ENCODE assay signal across 17 cellular contexts in the genomic region with DNA sequence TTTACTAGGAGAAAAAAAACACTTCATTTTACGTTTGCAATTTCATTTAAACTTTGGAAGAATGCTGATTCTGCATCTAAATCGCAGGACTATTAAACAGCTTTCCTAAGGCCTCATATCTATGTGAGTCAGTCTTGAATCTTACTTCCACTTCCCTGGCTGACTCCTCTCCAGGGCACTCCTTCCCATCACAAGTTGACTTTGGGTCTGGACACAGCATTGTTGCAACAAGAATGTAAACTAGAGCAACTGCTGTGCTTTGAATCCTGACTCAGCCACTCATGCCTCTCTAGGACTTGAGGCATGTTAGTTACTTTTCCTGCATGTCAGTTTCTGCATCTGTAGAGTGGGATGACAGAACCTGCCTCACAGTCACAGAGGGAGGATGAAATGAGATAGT.
A peak's percentile ranks its signal among the peaks of the same experiment; 100 is the strongest.
DNase-seq lines count a peak whose midpoint lies in the region; ATAC-seq, FAIRE-seq and TF ChIP-seq lines count a peak whose summit lies in the region.
"Had no signal": no experiment of that assay in that cellular context is flagged by ENCODE, and none has a peak within 500 bp of the region (broad histone marks: within the 10 kb centered on the region; RNA-seq: fewer than 3 reads in every experiment).

No MANE protein-coding gene starts in this region.

- no peaks in the 10 kb centered on the region for H3K9me3 Mint-ChIP-seq in astrocyte (ENCODE audit: unreplicated experiment)
- no peaks in the 10 kb centered on the region for H3K9me3 Mint-ChIP-seq in natural killer cell treated with Interleukin-12 subunit alpha and Interleukin-12 subunit beta and Interleukin-15 and Interleukin-18, amount 100 ng/mL, for 72 hours
- no peaks in the 10 kb centered on the region for H3K9me3 Mint-ChIP-seq in activated CD8-positive, alpha-beta T cell treated with anti-CD3 and anti-CD28 coated beads, Interleukin-2, amount 10 ng/mL, durations not matched to agents 7 days and 5 days (ENCODE audit: insufficient read depth)
- H3K9me3 Mint-ChIP-seq: activated CD4-positive, alpha-beta T cell treated with anti-CD3 and anti-CD28 coated beads, Interleukin-2, amount 10 ng/mL, durations not matched to agents 7 days and 5 days had no signal

- H3K36me3 Mint-ChIP-seq in astrocyte (ENCODE audit: low read depth, unreplicated experiment): no peaks in the 10 kb centered on the region
- H3K36me3 Mint-ChIP-seq in natural killer cell treated with Interleukin-12 subunit alpha and Interleukin-12 subunit beta and Interleukin-15 and Interleukin-18, amount 100 ng/mL, for 72 hours: no peaks in the 10 kb centered on the region
- no peaks in the 10 kb centered on the region for H3K36me3 Mint-ChIP-seq in activated CD8-positive, alpha-beta T cell treated with anti-CD3 and anti-CD28 coated beads, Interleukin-2, amount 10 ng/mL, durations not matched to agents 7 days and 5 days (ENCODE audit: low read depth)
- H3K36me3 Mint-ChIP-seq: activated naive CD8-positive, alpha-beta T cell treated with anti-CD3 and anti-CD28 coated beads for 36 hours; naive thymus-derived CD4-positive, alpha-beta T cell had no signal

- peak overlapping the region; percentile 85 for H3K27ac Mint-ChIP-seq in astrocyte (ENCODE audit: unreplicated experiment)
- no peak overlapping the region for H3K27ac Mint-ChIP-seq in natural killer cell treated with Interleukin-12 subunit alpha and Interleukin-12 subunit beta and Interleukin-15 and Interleukin-18, amount 100 ng/mL, for 72 hours
- no peak overlapping the region for H3K27ac Mint-ChIP-seq in activated CD8-positive, alpha-beta T cell treated with anti-CD3 and anti-CD28 coated beads, Interleukin-2, amount 10 ng/mL, durations not matched to agents 7 days and 5 days
- H3K27ac Mint-ChIP-seq: activated CD4-positive, alpha-beta T cell treated with anti-CD3 and anti-CD28 coated beads, Interleukin-2, amount 10 ng/mL, durations not matched to agents 7 days and 5 days; activated naive CD8-positive, alpha-beta T cell treated with anti-CD3 and anti-CD28 coated beads for 36 hours; naive thymus-derived CD4-positive, alpha-beta T cell had no signal

- peaks cover 3% of the 10 kb centered on the region for H3F3A ChIP-seq in SK-N-SH (replicated peaks; ENCODE audit: insufficient read depth)

- ATAC-seq in SK-N-SH treated with all-trans-retinoic acid at 6 μM for 48 hours: peak; percentile 75
- peak; percentile 84 for ATAC-seq in upper lobe of right lung
- ATAC-seq in natural killer cell treated with Interleukin-12 subunit alpha and Interleukin-12 subunit beta and Interleukin-15 and Interleukin-18, amount 100 ng/mL, for 72 hours: no peak
- no peak for ATAC-seq in activated CD8-positive, alpha-beta T cell treated with anti-CD3 and anti-CD28 coated beads, Interleukin-2, amount 10 ng/mL, durations not matched to agents 7 days and 5 days
- ATAC-seq: naive thymus-derived CD4-positive, alpha-beta T cell had no signal

- H3K4me2 ChIP-seq in SK-N-SH (no peak overlapping the region), astrocyte (ENCODE audit: low read length) (peak overlapping the region; percentile 44)

- H3K9me2 ChIP-seq in SK-N-SH: no peaks in the 10 kb centered on the region

- intact Hi-C loops in upper lobe of right lung (cut with DNase I): no loop called here

- H3K4me1 ChIP-seq in SK-N-SH (ENCODE audit: control insufficient read depth in 1 of 2, insufficient read depth in 2 of 2, low read depth in 1 of 2, low read length in 1 of 2): 0 out of 4 replicates have a peak, but pooled peaks cover 0 to 4% of the 10 kb centered on the region in 2 experiments
- peaks cover 19% of the 10 kb centered on the region for H3K4me1 ChIP-seq in astrocyte (ENCODE audit: insufficient read depth, low read length)
- H3K4me1 ChIP-seq in upper lobe of right lung: peaks cover 9% of the 10 kb centered on the region
- H3K4me1 ChIP-seq: tibial artery had no signal

- H3K4me1 Mint-ChIP-seq in astrocyte (ENCODE audit: low read depth, unreplicated experiment): peaks cover 28% of the 10 kb centered on the region
- no peaks in the 10 kb centered on the region for H3K4me1 Mint-ChIP-seq in natural killer cell treated with Interleukin-12 subunit alpha and Interleukin-12 subunit beta and Interleukin-15 and Interleukin-18, amount 100 ng/mL, for 72 hours (ENCODE audit: low read depth in 2 of 2)
- no peaks in the 10 kb centered on the region for H3K4me1 Mint-ChIP-seq in activated CD8-positive, alpha-beta T cell treated with anti-CD3 and anti-CD28 coated beads, Interleukin-2, amount 10 ng/mL, durations not matched to agents 7 days and 5 days (ENCODE audit: low read depth)
- H3K4me1 Mint-ChIP-seq: activated CD4-positive, alpha-beta T cell treated with anti-CD3 and anti-CD28 coated beads, Interleukin-2, amount 10 ng/mL, durations not matched to agents 7 days and 5 days; activated naive CD8-positive, alpha-beta T cell treated with anti-CD3 and anti-CD28 coated beads for 36 hours; naive thymus-derived CD4-positive, alpha-beta T cell had no signal

- H3K27me3 ChIP-seq in SK-N-SH (ENCODE audit: insufficient read depth): no peaks in the 10 kb centered on the region
- H3K27me3 ChIP-seq in astrocyte (ENCODE audit: insufficient read depth, low read length): no peaks in the 10 kb centered on the region
- H3K27me3 ChIP-seq in upper lobe of right lung: no peaks in the 10 kb centered on the region
- no peaks in the 10 kb centered on the region for H3K27me3 ChIP-seq in WERI-Rb-1 (ENCODE audit: insufficient read depth, low read depth, severe bottlenecking)
- H3K27me3 ChIP-seq: tibial artery had no signal

- no peaks in the 10 kb centered on the region for H3K27me3 Mint-ChIP-seq in astrocyte (ENCODE audit: low read depth, unreplicated experiment)
- peaks cover 0 to 5% of the 10 kb centered on the region in 2 donors for H3K27me3 Mint-ChIP-seq in natural killer cell treated with Interleukin-12 subunit alpha and Interleukin-12 subunit beta and Interleukin-15 and Interleukin-18, amount 100 ng/mL, for 72 hours
- no peaks in the 10 kb centered on the region for H3K27me3 Mint-ChIP-seq in activated CD8-positive, alpha-beta T cell treated with anti-CD3 and anti-CD28 coated beads, Interleukin-2, amount 10 ng/mL, durations not matched to agents 7 days and 5 days (ENCODE audit: low read depth)
- H3K27me3 Mint-ChIP-seq: activated CD4-positive, alpha-beta T cell treated with anti-CD3 and anti-CD28 coated beads, Interleukin-2, amount 10 ng/mL, durations not matched to agents 7 days and 5 days had no signal

- H2AFZ ChIP-seq in SK-N-SH (ENCODE audit: low read depth): no peak overlapping the region
- H2AFZ ChIP-seq in astrocyte (ENCODE audit: low read depth, low read length): no peak overlapping the region

- no peak overlapping the region for H3K9ac ChIP-seq in SK-N-SH
- H3K9ac ChIP-seq in astrocyte (ENCODE audit: low read length): no peak overlapping the region

- H3K36me3 ChIP-seq in SK-N-SH (replicated peaks in 1 of 2; ENCODE audit: control insufficient read depth in 1 of 2, insufficient read depth in 2 of 2, low read length in 1 of 2): no peaks in the 10 kb centered on the region
- no peaks in the 10 kb centered on the region for H3K36me3 ChIP-seq in astrocyte (ENCODE audit: insufficient read depth, low read length)
- no peaks in the 10 kb centered on the region for H3K36me3 ChIP-seq in upper lobe of right lung
- H3K36me3 ChIP-seq in WERI-Rb-1: no peaks in the 10 kb centered on the region
- H3K36me3 ChIP-seq: tibial artery had no signal

- peak; percentile 98 for FAIRE-seq in astrocyte (lab: Jason Lieb, UNC)
- FAIRE-seq: A204.1 had no signal

- no peak for TF ChIP-seq CTCF in SK-N-SH (IDR thresholded peaks at IDR 0.05)
- no peak for TF ChIP-seq CTCF in astrocyte (IDR thresholded peaks at IDR 0.05; ENCODE audit: insufficient read depth, low read depth, low read length)
- no peak for TF ChIP-seq CTCF in upper lobe of right lung (IDR thresholded peaks at IDR 0.05)
- no peak for TF ChIP-seq CTCF in WERI-Rb-1 (IDR thresholded peaks at IDR 0.05; ENCODE audit: low read depth, low read length)

- no peaks in the 10 kb centered on the region for H4K20me1 ChIP-seq in SK-N-SH (ENCODE audit: insufficient read depth)
- no peaks in the 10 kb centered on the region for H4K20me1 ChIP-seq in astrocyte (ENCODE audit: insufficient read depth, low read length)

- no peak for TF ChIP-seq RAD21 in SK-N-SH (IDR thresholded peaks at IDR 0.05; ENCODE audit: low read length)

- no peak overlapping the region for H3K4me3 Mint-ChIP-seq in astrocyte (ENCODE audit: unreplicated experiment)
- H3K4me3 Mint-ChIP-seq in natural killer cell treated with Interleukin-12 subunit alpha and Interleukin-12 subunit beta and Interleukin-15 and Interleukin-18, amount 100 ng/mL, for 72 hours: no peak overlapping the region
- H3K4me3 Mint-ChIP-seq in activated CD8-positive, alpha-beta T cell treated with anti-CD3 and anti-CD28 coated beads, Interleukin-2, amount 10 ng/mL, durations not matched to agents 7 days and 5 days: no peak overlapping the region
- H3K4me3 Mint-ChIP-seq: activated CD4-positive, alpha-beta T cell treated with anti-CD3 and anti-CD28 coated beads, Interleukin-2, amount 10 ng/mL, durations not matched to agents 7 days and 5 days; activated naive CD8-positive, alpha-beta T cell treated with anti-CD3 and anti-CD28 coated beads for 36 hours; naive thymus-derived CD4-positive, alpha-beta T cell had no signal

- WGBS in SK-N-SH (ENCODE audit: low lambda C conversion rate): 71% methylated on average over 2 of the region's 2 CpGs

- H3K79me2 ChIP-seq in SK-N-SH (ENCODE audit: insufficient read depth) (no peaks in the 10 kb centered on the region), astrocyte (ENCODE audit: insufficient read depth, low read length) (no peaks in the 10 kb centered on the region)

- CTCF ChIA-PET in SK-N-SH (lab: Yijun Ruan, JAX): no interaction called here
- CTCF ChIA-PET in activated CD8-positive, alpha-beta T cell treated with anti-CD3 and anti-CD28 coated beads, Interleukin-2, amount 10 ng/mL, durations not matched to agents 7 days and 5 days (lab: Charles Lee): no interaction called here

- no peak for DNase-seq in SK-N-SH
- DNase-seq in astrocyte (ENCODE audit: low read depth): peak; percentile 98
- peak; percentile 33 for DNase-seq in iPS-NIHi11 (ENCODE audit: low spot score)
- no peak for DNase-seq in upper lobe of right lung
- no peak for DNase-seq in natural killer cell treated with Interleukin-12 subunit alpha and Interleukin-12 subunit beta and Interleukin-15 and Interleukin-18, amount 100 ng/mL, for 72 hours (ENCODE audit: low spot score)
- no peak for DNase-seq in activated CD8-positive, alpha-beta T cell treated with anti-CD3 and anti-CD28 coated beads, Interleukin-2, amount 10 ng/mL, durations not matched to agents 7 days and 5 days
- DNase-seq in WERI-Rb-1: no peak
- DNase-seq: activated CD4-positive, alpha-beta T cell treated with anti-CD3 and anti-CD28 coated beads, Interleukin-2, amount 10 ng/mL, durations not matched to agents 7 days and 5 days; activated naive CD8-positive, alpha-beta T cell treated with anti-CD3 and anti-CD28 coated beads for 36 hours; head of caudate nucleus; naive thymus-derived CD4-positive, alpha-beta T cell; NCI-H1417; RPMI8226; stimulated activated CD4-positive, alpha-beta T cell treated with anti-CD3 and anti-CD28 coated beads, Interleukin-4, amount 100 ng/mL, for 1 hour; tibial artery had no signal

- H3K4me3 ChIP-seq in SK-N-SH (ENCODE audit: low read depth in 2 of 2, low read length in 1 of 2): no peak overlapping the region
- no peak overlapping the region for H3K4me3 ChIP-seq in astrocyte (ENCODE audit: insufficient read depth, low read depth, low read length)
- no peak overlapping the region for H3K4me3 ChIP-seq in upper lobe of right lung
- H3K4me3 ChIP-seq in WERI-Rb-1 (ENCODE audit: low read depth, low read length): no peak overlapping the region
- H3K4me3 ChIP-seq: tibial artery had no signal

- H3K27ac ChIP-seq in SK-N-SH (ENCODE audit: low read depth in 2 of 2, low read length in 1 of 2): no peak overlapping the region; a peak in 1 of 4 replicates
- H3K27ac ChIP-seq in astrocyte (ENCODE audit: low read depth, low read length): peak overlapping the region; percentile 63
- H3K27ac ChIP-seq in upper lobe of right lung: no peak overlapping the region
- H3K27ac ChIP-seq in WERI-Rb-1: no peak overlapping the region
- H3K27ac ChIP-seq: tibial artery had no signal

- POLR2A ChIA-PET in SK-N-SH (lab: Yijun Ruan, JAX): no interaction called here
- POLR2A ChIA-PET in activated CD8-positive, alpha-beta T cell treated with anti-CD3 and anti-CD28 coated beads, Interleukin-2, amount 10 ng/mL, durations not matched to agents 7 days and 5 days (lab: Charles Lee): no interaction called here

- H3K9me3 ChIP-seq in SK-N-SH (no peaks in the 10 kb centered on the region), astrocyte (ENCODE audit: insufficient read depth, low read depth, low read length) (no peaks in the 10 kb centered on the region), upper lobe of right lung (no peaks in the 10 kb centered on the region), WERI-Rb-1 (ENCODE audit: severe bottlenecking) (no peaks in the 10 kb centered on the region)
- H3K9me3 ChIP-seq: tibial artery had no signal

- no peak for TF ChIP-seq EP300 in SK-N-SH (IDR thresholded peaks at IDR 0.05; ENCODE audit: borderline replicate concordance in 1 of 2, low read depth in 1 of 2, low read length in 1 of 2)

Comparison
In these comparisons a context has a peak if more than half of its experiments do, and no peak if none do; other contexts are left out.
1. ATAC-seq: peak in SK-N-SH treated with all-trans-retinoic acid at 6 μM for 48 hours (single experiment) and upper lobe of right lung (single experiment); none in natural killer cell treated with Interleukin-12 subunit alpha and Interleukin-12 subunit beta and Interleukin-15 and Interleukin-18, amount 100 ng/mL, for 72 hours (0 of 2) and activated CD8-positive, alpha-beta T cell treated with anti-CD3 and anti-CD28 coated beads, Interleukin-2, amount 10 ng/mL, durations not matched to agents 7 days and 5 days (single experiment).
2. DNase-seq: peak in astrocyte (single experiment) and iPS-NIHi11 (single experiment); none in SK-N-SH (single experiment), upper lobe of right lung (single experiment), natural killer cell treated with Interleukin-12 subunit alpha and Interleukin-12 subunit beta and Interleukin-15 and Interleukin-18, amount 100 ng/mL, for 72 hours (single experiment), activated CD8-positive, alpha-beta T cell treated with anti-CD3 and anti-CD28 coated beads, Interleukin-2, amount 10 ng/mL, durations not matched to agents 7 days and 5 days (single experiment) and WERI-Rb-1 (single experiment).